ENCODE assay signal across 34 cellular contexts in the genomic region with DNA sequence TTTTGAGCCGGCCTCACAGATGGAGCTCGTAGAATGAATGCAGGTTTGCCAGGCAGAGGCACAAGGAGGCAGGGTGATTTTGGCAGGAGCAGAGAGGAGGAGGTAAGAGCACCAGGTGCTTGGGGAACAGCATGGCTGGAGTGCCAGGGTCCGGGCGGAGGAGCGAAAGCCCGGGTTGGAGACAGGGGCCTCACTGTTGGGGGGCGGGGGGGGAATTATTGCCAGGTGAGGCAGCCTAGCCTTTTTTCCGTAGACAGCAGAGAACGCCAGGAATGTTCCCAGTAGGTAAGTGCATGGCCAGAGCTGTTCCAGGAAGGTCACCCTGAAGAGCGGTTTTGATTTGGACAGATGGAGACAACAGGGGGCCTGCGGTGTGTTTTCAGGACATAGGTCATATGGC. TPM values are rescaled to one million over a fixed set of nuclear protein-coding genes. Genes with fewer than 3 reads are reported as not detected.
"Had no signal": no experiment of that assay in that cellular context is flagged by ENCODE, and none has a peak within 500 bp of the region (broad histone marks: within the 10 kb centered on the region; RNA-seq: fewer than 3 reads in every experiment).

No MANE protein-coding gene starts in this region.

- H3K27ac ChIP-seq: brain microvascular endothelial cell, coronary artery, esophagus muscularis mucosa, foreskin keratinocyte, gastrocnemius medialis, heart right ventricle, hepatocyte had no signal

- H3K27ac Mint-ChIP-seq: activated CD4-positive, alpha-beta memory T cell treated with anti-CD3 and anti-CD28 coated beads, Interleukin-2, amount 10 ng/mL, durations not matched to agents 7 days and 5 days; activated CD4-positive, alpha-beta T cell treated with anti-CD3 and anti-CD28 coated beads for 36 hours; activated CD4-positive, alpha-beta T cell treated with anti-CD3 and anti-CD28 coated beads, Interleukin-2, amount 10 ng/mL, durations not matched to agents 7 days and 5 days; activated naive CD8-positive, alpha-beta T cell; activated T-helper 17 cell treated with anti-CD3 and anti-CD28 coated beads, Interleukin-2, amount 50 U/mL, for 72 hours; dendritic cell treated with granulocyte-macrophage colony-stimulating factor and Interleukin-4, amounts not matched to agents 40 ng/mL and 50 ng/mL, for 4 days; endodermal cell; T-helper 17 cell; T-helper 2 cell treated with Interferon-gamma antibody and Interleukin-4, amounts not matched to agents 5 μg/mL and 100 μg/mL, for 36 hours had no signal

- H3K9me3 ChIP-seq: esophagus muscularis mucosa, gastrocnemius medialis, heart right ventricle had no signal

- H3K27me3 Mint-ChIP-seq: activated CD4-positive, alpha-beta T cell treated with anti-CD3 and anti-CD28 coated beads for 36 hours had no signal

- H3K4me1 Mint-ChIP-seq: activated CD4-positive, alpha-beta memory T cell treated with anti-CD3 and anti-CD28 coated beads, Interleukin-2, amount 10 ng/mL, durations not matched to agents 7 days and 5 days; activated CD4-positive, alpha-beta T cell treated with anti-CD3 and anti-CD28 coated beads for 36 hours; activated CD4-positive, alpha-beta T cell treated with anti-CD3 and anti-CD28 coated beads, Interleukin-2, amount 10 ng/mL, durations not matched to agents 7 days and 5 days; activated T-helper 17 cell treated with anti-CD3 and anti-CD28 coated beads, Interleukin-2, amount 50 U/mL, for 72 hours; central memory CD8-positive, alpha-beta T cell; endodermal cell; T-helper 17 cell had no signal

- H3K4me1 ChIP-seq: esophagus muscularis mucosa, foreskin keratinocyte, gastrocnemius medialis, heart right ventricle had no signal

- H3K4me3 Mint-ChIP-seq: activated CD4-positive, alpha-beta memory T cell treated with anti-CD3 and anti-CD28 coated beads, Interleukin-2, amount 10 ng/mL, durations not matched to agents 7 days and 5 days; activated CD4-positive, alpha-beta T cell treated with anti-CD3 and anti-CD28 coated beads for 36 hours; activated CD4-positive, alpha-beta T cell treated with anti-CD3 and anti-CD28 coated beads, Interleukin-2, amount 10 ng/mL, durations not matched to agents 7 days and 5 days; activated naive CD8-positive, alpha-beta T cell; activated T-cell treated with anti-CD3 and anti-CD28 coated beads, Interleukin-2, amount 50 U/mL, for 4 hours; activated T-helper 17 cell treated with anti-CD3 and anti-CD28 coated beads, Interleukin-2, amount 50 U/mL, for 72 hours; central memory CD8-positive, alpha-beta T cell; dendritic cell treated with granulocyte-macrophage colony-stimulating factor and Interleukin-4, amounts not matched to agents 40 ng/mL and 50 ng/mL, for 4 days; endodermal cell; T-helper 17 cell; T-helper 2 cell treated with Interferon-gamma antibody and Interleukin-4, amounts not matched to agents 5 μg/mL and 100 μg/mL, for 36 hours had no signal

- H3K4me3 ChIP-seq: coronary artery, dorsolateral prefrontal cortex, esophagus muscularis mucosa, gastrocnemius medialis, heart right ventricle, hepatocyte had no signal

- ATAC-seq: activated CD4-positive, alpha-beta T cell treated with anti-CD3 and anti-CD28 coated beads for 36 hours; activated T-cell treated with anti-CD3 and anti-CD28 coated beads, Interleukin-2, amount 50 U/mL, for 4 hours; activated T-helper 17 cell treated with anti-CD3 and anti-CD28 coated beads, Interleukin-2, amount 50 U/mL, for 72 hours; foreskin keratinocyte; gastrocnemius medialis; heart right ventricle; T-helper 17 cell had no signal

- H3K9me3 Mint-ChIP-seq: activated CD4-positive, alpha-beta memory T cell treated with anti-CD3 and anti-CD28 coated beads, Interleukin-2, amount 10 ng/mL, durations not matched to agents 7 days and 5 days; activated CD4-positive, alpha-beta T cell treated with anti-CD3 and anti-CD28 coated beads, Interleukin-2, amount 10 ng/mL, durations not matched to agents 7 days and 5 days; activated T-cell treated with anti-CD3 and anti-CD28 coated beads, Interleukin-2, amount 50 U/mL, for 4 hours; activated T-helper 17 cell treated with anti-CD3 and anti-CD28 coated beads, Interleukin-2, amount 50 U/mL, for 72 hours; central memory CD8-positive, alpha-beta T cell; dendritic cell treated with granulocyte-macrophage colony-stimulating factor and Interleukin-4, amounts not matched to agents 40 ng/mL and 50 ng/mL, for 4 days; endodermal cell; T-helper 2 cell treated with Interferon-gamma antibody and Interleukin-4, amounts not matched to agents 5 μg/mL and 100 μg/mL, for 36 hours had no signal

- H2AFZ ChIP-seq: hepatocyte had no signal

- H3K36me3 ChIP-seq: brain microvascular endothelial cell, esophagus muscularis mucosa, gastrocnemius medialis, heart right ventricle had no signal

- H3K4me2 ChIP-seq: hepatocyte had no signal

- FAIRE-seq: astrocyte, bronchial epithelial cell had no signal

- H3K79me2 ChIP-seq: hepatocyte had no signal

- H3K36me3 Mint-ChIP-seq: activated naive CD8-positive, alpha-beta T cell had no signal

- H3K27me3 ChIP-seq: gastrocnemius medialis, hepatocyte had no signal

- DNase-seq: activated CD4-positive, alpha-beta memory T cell treated with anti-CD3 and anti-CD28 coated beads, Interleukin-2, amount 10 ng/mL, durations not matched to agents 7 days and 5 days; activated CD4-positive, alpha-beta T cell treated with anti-CD3 and anti-CD28 coated beads for 36 hours; activated CD4-positive, alpha-beta T cell treated with anti-CD3 and anti-CD28 coated beads, Interleukin-2, amount 10 ng/mL, durations not matched to agents 7 days and 5 days; activated CD4-positive, alpha-beta T cell treated with anti-CD3 and anti-CD28 coated beads, Interleukin-2, amount 50 U/mL, for 4 hours; activated CD4-positive, CD25-positive, alpha-beta regulatory T cell; activated CD4-positive, CD25-positive, alpha-beta regulatory T cell treated with anti-CD3 and anti-CD28 coated beads, Interleukin-2, amount 50 U/mL, for 72 hours; activated effector memory CD4-positive, alpha-beta T cell treated with Interleukin-2 at 50 U/mL for 16 hours; activated gamma-delta T cell treated with Interleukin-2 at 50 U/mL for 16 hours; activated naive CD4-positive, alpha-beta T cell treated with anti-CD3 and anti-CD28 coated beads, Interleukin-2, amount 50 U/mL, for 16 hours; activated naive CD4-positive, alpha-beta T cell treated with Interleukin-2 at 50 U/mL for 16 hours; activated T-cell treated with anti-CD3 and anti-CD28 coated beads, Interleukin-2, amount 50 U/mL, for 4 hours; amniotic stem cell; anterior cingulate cortex; brain microvascular endothelial cell; effector memory CD4-positive, alpha-beta T cell; endodermal cell; foreskin keratinocyte; gastrocnemius medialis; heart right ventricle; T-helper 1 cell; T-helper 17 cell; T1000 had no signal

RNA-seq across cellular contexts. Expression of a gene that starts 9.5 kb away (rescaled TPM):
- total RNA-seq: activated CD4-positive, alpha-beta memory T cell treated with anti-CD3 and anti-CD28 coated beads, Interleukin-2, amount 10 ng/mL, durations not matched to agents 7 days and 5 days; activated CD4-positive, alpha-beta T cell treated with anti-CD3 and anti-CD28 coated beads, Interleukin-2, amount 10 ng/mL, durations not matched to agents 7 days and 5 days; epithelial cell of proximal tubule; T-helper 17 cell had no signal
